24 cellular contexts compared by ENCODE assay signal in genomic region chr2:56113571-56113970, GRCh38.
"Had no signal": no experiment of that assay in that cellular context is flagged by ENCODE, and none has a peak within 500 bp of the region (broad histone marks: within the 10 kb centered on the region; RNA-seq: fewer than 3 reads in every experiment).

No MANE protein-coding gene starts in this region.

- H3K4me1 ChIP-seq: breast epithelium, gastroesophageal sphincter, sigmoid colon, upper lobe of right lung had no signal

- H3K27me3 ChIP-seq: breast epithelium, gastroesophageal sphincter, sigmoid colon, upper lobe of right lung had no signal

- DNase-seq: activated CD4-positive, alpha-beta T cell treated with anti-CD3 and anti-CD28 coated beads for 36 hours; activated CD4-positive, CD25-positive, alpha-beta regulatory T cell; activated CD8-positive, alpha-beta memory T cell treated with anti-CD3 and anti-CD28 coated beads, Interleukin-2, amount 10 ng/mL, durations not matched to agents 7 days and 5 days; activated CD8-positive, alpha-beta T cell treated with anti-CD3 and anti-CD28 coated beads, Interleukin-2, amount 10 ng/mL, durations not matched to agents 7 days and 5 days; activated naive CD8-positive, alpha-beta T cell treated with anti-CD3 and anti-CD28 coated beads, Interleukin-2, amount 50 U/mL, for 24 hours; activated T-cell treated with anti-CD3 and anti-CD28 coated beads, Interleukin-2, amount 50 U/mL, for 48 hours; central memory CD4-positive, alpha-beta T cell; effector CD8-positive, alpha-beta T cell; erythroblast; head of caudate nucleus; hippocampal formation; left colon; naive thymus-derived CD8-positive, alpha-beta T cell; sigmoid colon; small intestine; stimulated activated CD4-positive, alpha-beta T cell treated with anti-CD3 and anti-CD28 coated beads, Interleukin-4, amount 100 ng/mL, for 24 hours; upper lobe of right lung had no signal

- H3K36me3 ChIP-seq: breast epithelium, gastroesophageal sphincter, sigmoid colon, upper lobe of right lung had no signal

- H3K4me1 Mint-ChIP-seq: activated CD4-positive, alpha-beta T cell treated with anti-CD3 and anti-CD28 coated beads for 36 hours; activated CD8-positive, alpha-beta memory T cell treated with anti-CD3 and anti-CD28 coated beads, Interleukin-2, amount 10 ng/mL, durations not matched to agents 7 days and 5 days; activated naive CD4-positive, alpha-beta T cell treated with anti-CD3 and anti-CD28 coated beads, Interleukin-2, amount 50 U/mL, for 24 hours; activated naive CD8-positive, alpha-beta T cell treated with anti-CD3 and anti-CD28 coated beads, Interleukin-2, amount 50 U/mL, for 24 hours; naive thymus-derived CD8-positive, alpha-beta T cell; stimulated activated effector memory CD8-positive, alpha-beta T cell treated with anti-CD3 and anti-CD28 coated beads, Interleukin-12 subunit alpha, Interleukin-12 subunit beta, amount 100 ng/mL, for 72 hours had no signal

- H3K9me3 ChIP-seq: breast epithelium, gastroesophageal sphincter, sigmoid colon, upper lobe of right lung had no signal

- H3K4me3 Mint-ChIP-seq: activated CD4-positive, alpha-beta T cell treated with anti-CD3 and anti-CD28 coated beads for 36 hours; activated CD8-positive, alpha-beta memory T cell treated with anti-CD3 and anti-CD28 coated beads, Interleukin-2, amount 10 ng/mL, durations not matched to agents 7 days and 5 days; activated CD8-positive, alpha-beta T cell treated with anti-CD3 and anti-CD28 coated beads, Interleukin-2, amount 10 ng/mL, durations not matched to agents 7 days and 5 days; activated naive CD4-positive, alpha-beta T cell treated with anti-CD3 and anti-CD28 coated beads, Interleukin-2, amount 50 U/mL, for 24 hours; activated naive CD8-positive, alpha-beta T cell treated with anti-CD3 and anti-CD28 coated beads, Interleukin-2, amount 50 U/mL, for 24 hours; dendritic cell treated with granulocyte-macrophage colony-stimulating factor and Interleukin-4, amounts not matched to agents 40 ng/mL and 50 ng/mL, for 4 days; naive thymus-derived CD8-positive, alpha-beta T cell; stimulated activated effector memory CD8-positive, alpha-beta T cell treated with anti-CD3 and anti-CD28 coated beads, Interleukin-12 subunit alpha, Interleukin-12 subunit beta, amount 100 ng/mL, for 72 hours; stimulated activated naive CD8-positive, alpha-beta T cell treated with anti-CD3 and anti-CD28 coated beads, Interleukin-15, Interleukin-2, amounts not matched to agents 100 ng/mL and 50 ng/mL, for 24 hours had no signal

- H3K27ac Mint-ChIP-seq: activated CD4-positive, alpha-beta T cell treated with anti-CD3 and anti-CD28 coated beads for 36 hours; activated CD8-positive, alpha-beta memory T cell treated with anti-CD3 and anti-CD28 coated beads, Interleukin-2, amount 10 ng/mL, durations not matched to agents 7 days and 5 days; activated CD8-positive, alpha-beta T cell treated with anti-CD3 and anti-CD28 coated beads, Interleukin-2, amount 10 ng/mL, durations not matched to agents 7 days and 5 days; activated naive CD4-positive, alpha-beta T cell treated with anti-CD3 and anti-CD28 coated beads, Interleukin-2, amount 50 U/mL, for 24 hours; activated naive CD8-positive, alpha-beta T cell treated with anti-CD3 and anti-CD28 coated beads, Interleukin-2, amount 50 U/mL, for 24 hours; activated T-helper 2 cell treated with anti-CD3 and anti-CD28 coated beads, Interferon-gamma antibody, Interleukin-2, Interleukin-4, amounts not matched to agents 10 μg/mL and 5 μg/mL and 100 μg/mL, durations not matched to agents 14 hours and 24 hours and 36 hours; dendritic cell treated with granulocyte-macrophage colony-stimulating factor and Interleukin-4, amounts not matched to agents 40 ng/mL and 50 ng/mL, for 4 days; naive thymus-derived CD8-positive, alpha-beta T cell; stimulated activated effector memory CD8-positive, alpha-beta T cell treated with anti-CD3 and anti-CD28 coated beads, Interleukin-12 subunit alpha, Interleukin-12 subunit beta, amount 100 ng/mL, for 72 hours; stimulated activated naive CD8-positive, alpha-beta T cell treated with anti-CD3 and anti-CD28 coated beads, Interleukin-15, Interleukin-2, amounts not matched to agents 100 ng/mL and 50 ng/mL, for 24 hours had no signal

- H3K36me3 Mint-ChIP-seq: activated CD8-positive, alpha-beta memory T cell treated with anti-CD3 and anti-CD28 coated beads, Interleukin-2, amount 10 ng/mL, durations not matched to agents 7 days and 5 days; activated naive CD4-positive, alpha-beta T cell treated with anti-CD3 and anti-CD28 coated beads, Interleukin-2, amount 50 U/mL, for 24 hours; naive thymus-derived CD8-positive, alpha-beta T cell; stimulated activated effector memory CD8-positive, alpha-beta T cell treated with anti-CD3 and anti-CD28 coated beads, Interleukin-12 subunit alpha, Interleukin-12 subunit beta, amount 100 ng/mL, for 72 hours had no signal

- H3K27me3 Mint-ChIP-seq: activated CD8-positive, alpha-beta memory T cell treated with anti-CD3 and anti-CD28 coated beads, Interleukin-2, amount 10 ng/mL, durations not matched to agents 7 days and 5 days; activated naive CD4-positive, alpha-beta T cell treated with anti-CD3 and anti-CD28 coated beads, Interleukin-2, amount 50 U/mL, for 24 hours; dendritic cell treated with granulocyte-macrophage colony-stimulating factor and Interleukin-4, amounts not matched to agents 40 ng/mL and 50 ng/mL, for 4 days; stimulated activated naive CD8-positive, alpha-beta T cell treated with anti-CD3 and anti-CD28 coated beads, Interleukin-15, Interleukin-2, amounts not matched to agents 100 ng/mL and 50 ng/mL, for 24 hours had no signal

- H3K9me3 Mint-ChIP-seq: activated naive CD4-positive, alpha-beta T cell treated with anti-CD3 and anti-CD28 coated beads, Interleukin-2, amount 50 U/mL, for 24 hours; activated T-helper 2 cell treated with anti-CD3 and anti-CD28 coated beads, Interferon-gamma antibody, Interleukin-2, Interleukin-4, amounts not matched to agents 10 μg/mL and 5 μg/mL and 100 μg/mL, durations not matched to agents 14 hours and 24 hours and 36 hours; dendritic cell treated with granulocyte-macrophage colony-stimulating factor and Interleukin-4, amounts not matched to agents 40 ng/mL and 50 ng/mL, for 4 days; stimulated activated naive CD8-positive, alpha-beta T cell treated with anti-CD3 and anti-CD28 coated beads, Interleukin-15, Interleukin-2, amounts not matched to agents 100 ng/mL and 50 ng/mL, for 24 hours had no signal

- H3K4me3 ChIP-seq: breast epithelium, gastroesophageal sphincter, sigmoid colon, upper lobe of right lung had no signal

- H3K27ac ChIP-seq: breast epithelium, gastroesophageal sphincter, sigmoid colon, upper lobe of right lung had no signal
